ENCODE assay signal across 11 cellular contexts in the genomic region with DNA sequence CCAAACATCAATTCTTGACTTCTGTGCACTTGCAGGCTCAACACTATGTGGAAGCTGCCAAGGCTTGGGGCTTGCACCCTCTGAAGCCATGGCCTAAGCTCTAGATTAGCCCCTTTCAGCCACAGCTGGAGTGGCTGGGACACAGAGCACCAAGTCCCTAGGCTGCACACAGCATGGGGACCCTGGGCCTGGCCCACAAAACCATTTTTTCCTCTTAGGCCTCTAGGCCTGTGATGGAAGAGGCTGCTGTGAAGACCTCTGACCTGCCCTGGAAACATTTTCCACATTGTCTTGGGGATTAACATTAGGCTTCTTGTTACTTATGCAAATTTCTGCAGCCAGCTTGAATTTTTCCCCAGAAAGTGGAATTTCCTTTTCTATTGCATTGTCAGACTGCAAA. TPM values are rescaled to one million over a fixed set of nuclear protein-coding genes. Genes with fewer than 3 reads are reported as not detected.
"Had no signal": no experiment of that assay in that cellular context is flagged by ENCODE, and none has a peak within 500 bp of the region (broad histone marks: within the 10 kb centered on the region; RNA-seq: fewer than 3 reads in every experiment).

No MANE protein-coding gene starts in this region.

RNA-seq across cellular contexts. Expression of a gene that starts 10.7 kb away (rescaled TPM):
- total RNA-seq: OCI-LY7, PC-3, PC-9, Peyer's patch, Right ventricle myocardium inferior, Right ventricle myocardium superior, RPMI7951, SJCRH30, SJSA1, SK-MEL-5 had no signal
- polyA plus RNA-seq: SK-N-SH had no signal

RNA-seq across cellular contexts. Expression of a gene that starts 25.6 kb away (rescaled TPM):
- total RNA-seq: OCI-LY7, PC-3, PC-9 had no signal
